In the genomic region with DNA sequence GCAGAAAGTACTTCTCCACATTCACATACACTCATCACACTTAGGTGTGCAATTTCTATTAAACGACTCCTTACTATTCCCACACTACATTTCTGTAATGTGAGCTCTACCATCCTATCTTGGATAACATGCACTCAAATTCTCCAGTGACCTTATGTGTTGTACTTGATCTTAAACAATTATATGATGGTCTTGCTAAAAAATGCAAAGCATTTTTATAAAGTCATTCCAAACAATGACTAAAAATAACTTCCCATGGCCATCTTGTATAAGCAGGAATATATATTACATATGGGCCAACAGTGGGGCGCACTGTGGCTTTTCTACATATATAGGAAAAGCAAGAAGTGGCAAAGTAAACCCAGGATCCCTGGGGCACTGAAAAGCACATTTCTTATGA, we compare ENCODE assay signal across 1 cellular context.
TF ChIP-seq lines count a peak whose summit lies in the region.

No MANE protein-coding gene starts in this region.

TF ChIP-seq in HepG2, 621 proteins besides CTCF, POLR2A, EP300 and RAD21:
- TF ChIP-seq, protein P1, sequence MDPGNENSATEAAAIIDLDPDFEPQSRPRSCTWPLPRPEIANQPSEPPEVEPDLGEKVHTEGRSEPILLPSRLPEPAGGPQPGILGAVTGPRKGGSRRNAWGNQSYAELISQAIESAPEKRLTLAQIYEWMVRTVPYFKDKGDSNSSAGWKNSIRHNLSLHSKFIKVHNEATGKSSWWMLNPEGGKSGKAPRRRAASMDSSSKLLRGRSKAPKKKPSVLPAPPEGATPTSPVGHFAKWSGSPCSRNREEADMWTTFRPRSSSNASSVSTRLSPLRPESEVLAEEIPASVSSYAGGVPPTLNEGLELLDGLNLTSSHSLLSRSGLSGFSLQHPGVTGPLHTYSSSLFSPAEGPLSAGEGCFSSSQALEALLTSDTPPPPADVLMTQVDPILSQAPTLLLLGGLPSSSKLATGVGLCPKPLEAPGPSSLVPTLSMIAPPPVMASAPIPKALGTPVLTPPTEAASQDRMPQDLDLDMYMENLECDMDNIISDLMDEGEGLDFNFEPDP (CRISPR knock-in tag; conservative IDR thresholded peaks at IDR 0.05) = no peak
- no peak for TF ChIP-seq FOXC1 (CRISPR knock-in tag; IDR thresholded peaks at IDR 0.05; ENCODE audit: borderline replicate concordance)
- TF ChIP-seq ZNF224 (CRISPR knock-in tag; IDR thresholded peaks at IDR 0.05) = no peak
- TF ChIP-seq, protein P2, sequence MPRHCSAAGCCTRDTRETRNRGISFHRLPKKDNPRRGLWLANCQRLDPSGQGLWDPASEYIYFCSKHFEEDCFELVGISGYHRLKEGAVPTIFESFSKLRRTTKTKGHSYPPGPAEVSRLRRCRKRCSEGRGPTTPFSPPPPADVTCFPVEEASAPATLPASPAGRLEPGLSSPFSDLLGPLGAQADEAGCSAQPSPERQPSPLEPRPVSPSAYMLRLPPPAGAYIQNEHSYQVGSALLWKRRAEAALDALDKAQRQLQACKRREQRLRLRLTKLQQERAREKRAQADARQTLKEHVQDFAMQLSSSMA (CRISPR knock-in tag; IDR thresholded peaks at IDR 0.05) = no peak
- TF ChIP-seq NFKBIZ (CRISPR knock-in tag; IDR thresholded peaks at IDR 0.05) = no peak
- no peak for TF ChIP-seq ZBTB42 (CRISPR knock-in tag; IDR thresholded peaks at IDR 0.05)
- no peak for TF ChIP-seq ZZZ3 (CRISPR knock-in tag; IDR thresholded peaks at IDR 0.05; ENCODE audit: borderline replicate concordance)
- TF ChIP-seq, protein P3, sequence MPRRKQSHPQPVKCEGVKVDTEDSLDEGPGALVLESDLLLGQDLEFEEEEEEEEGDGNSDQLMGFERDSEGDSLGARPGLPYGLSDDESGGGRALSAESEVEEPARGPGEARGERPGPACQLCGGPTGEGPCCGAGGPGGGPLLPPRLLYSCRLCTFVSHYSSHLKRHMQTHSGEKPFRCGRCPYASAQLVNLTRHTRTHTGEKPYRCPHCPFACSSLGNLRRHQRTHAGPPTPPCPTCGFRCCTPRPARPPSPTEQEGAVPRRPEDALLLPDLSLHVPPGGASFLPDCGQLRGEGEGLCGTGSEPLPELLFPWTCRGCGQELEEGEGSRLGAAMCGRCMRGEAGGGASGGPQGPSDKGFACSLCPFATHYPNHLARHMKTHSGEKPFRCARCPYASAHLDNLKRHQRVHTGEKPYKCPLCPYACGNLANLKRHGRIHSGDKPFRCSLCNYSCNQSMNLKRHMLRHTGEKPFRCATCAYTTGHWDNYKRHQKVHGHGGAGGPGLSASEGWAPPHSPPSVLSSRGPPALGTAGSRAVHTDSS (CRISPR knock-in tag; conservative IDR thresholded peaks at IDR 0.05) = no peak
- TF ChIP-seq ZNF563 (CRISPR knock-in tag; IDR thresholded peaks at IDR 0.05) = no peak
- TF ChIP-seq RXRB (CRISPR knock-in tag; IDR thresholded peaks at IDR 0.05; ENCODE audit: borderline replicate concordance) = no peak
- no peak for TF ChIP-seq IKZF4 (CRISPR knock-in tag; IDR thresholded peaks at IDR 0.05; ENCODE audit: borderline replicate concordance, low read depth, not compliant biosample characterization)
- no peak for TF ChIP-seq NR2F6 (IDR thresholded peaks at IDR 0.05)
- no peak for TF ChIP-seq NR2F6 (CRISPR knock-in tag; IDR thresholded peaks at IDR 0.05)
- TF ChIP-seq KDM2A (CRISPR knock-in tag; IDR thresholded peaks at IDR 0.05; ENCODE audit: borderline replicate concordance, low read depth) = no peak
